1 cellular context compared by ENCODE assay signal in the genomic region with DNA sequence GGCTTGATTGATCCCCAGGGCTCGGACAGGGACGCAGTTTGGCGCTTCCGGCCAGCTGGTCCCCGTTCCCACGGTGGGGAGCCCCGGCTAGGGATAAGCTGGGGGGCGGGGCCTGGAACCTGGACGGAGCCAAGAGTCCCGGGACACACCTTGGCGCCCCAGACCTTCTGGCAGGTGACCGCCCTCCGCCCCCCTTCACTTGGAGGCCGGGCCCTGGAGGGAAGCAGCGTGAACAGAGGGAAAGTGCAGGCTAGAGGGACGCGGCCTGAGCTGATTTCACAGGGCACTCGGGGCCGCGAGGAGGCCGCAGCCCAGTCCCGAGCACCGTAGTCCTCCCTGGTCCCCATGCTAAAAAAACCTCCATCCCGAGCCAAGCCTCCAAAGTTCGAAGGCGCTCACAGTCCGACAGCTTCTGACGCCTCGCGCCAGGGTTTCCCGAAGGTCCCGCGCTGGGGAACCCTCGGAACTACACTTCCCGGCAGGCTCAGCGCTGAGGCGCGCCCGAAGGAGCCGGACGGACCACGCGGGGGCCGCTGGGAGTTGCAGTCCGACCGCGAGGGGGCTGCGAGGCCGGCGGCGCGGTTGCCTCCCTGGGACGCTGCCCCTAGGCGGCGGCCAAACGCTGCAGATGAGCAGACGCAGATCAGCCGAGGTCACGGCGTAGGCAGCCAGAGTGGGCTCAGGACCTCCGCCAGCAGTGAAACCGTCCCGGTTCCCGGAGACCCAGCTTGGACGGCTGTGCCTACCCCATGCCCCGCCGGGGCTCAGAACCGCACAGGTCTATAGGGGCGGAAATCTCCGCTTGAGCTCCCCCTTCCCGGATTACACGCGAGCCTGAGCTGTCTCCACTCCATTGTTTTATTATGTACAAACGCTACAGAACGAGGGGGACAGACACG.
TF ChIP-seq lines count a peak whose summit lies in the region.

A gene with protein sequence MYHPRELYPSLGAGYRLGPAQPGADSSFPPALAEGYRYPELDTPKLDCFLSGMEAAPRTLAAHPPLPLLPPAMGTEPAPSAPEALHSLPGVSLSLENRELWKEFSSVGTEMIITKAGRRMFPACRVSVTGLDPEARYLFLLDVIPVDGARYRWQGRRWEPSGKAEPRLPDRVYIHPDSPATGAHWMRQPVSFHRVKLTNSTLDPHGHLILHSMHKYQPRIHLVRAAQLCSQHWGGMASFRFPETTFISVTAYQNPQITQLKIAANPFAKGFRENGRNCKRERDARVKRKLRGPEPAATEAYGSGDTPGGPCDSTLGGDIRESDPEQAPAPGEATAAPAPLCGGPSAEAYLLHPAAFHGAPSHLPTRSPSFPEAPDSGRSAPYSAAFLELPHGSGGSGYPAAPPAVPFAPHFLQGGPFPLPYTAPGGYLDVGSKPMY (minus strand): TSS at position 451 of the 899 bp plus-strand sequence. CDS start 731 bp downstream, outside the sequence.

TF ChIP-seq in K562, 482 proteins besides CTCF, POLR2A, EP300 and RAD21 (continued from another document and continues in another):
- TF ChIP-seq, protein P1, sequence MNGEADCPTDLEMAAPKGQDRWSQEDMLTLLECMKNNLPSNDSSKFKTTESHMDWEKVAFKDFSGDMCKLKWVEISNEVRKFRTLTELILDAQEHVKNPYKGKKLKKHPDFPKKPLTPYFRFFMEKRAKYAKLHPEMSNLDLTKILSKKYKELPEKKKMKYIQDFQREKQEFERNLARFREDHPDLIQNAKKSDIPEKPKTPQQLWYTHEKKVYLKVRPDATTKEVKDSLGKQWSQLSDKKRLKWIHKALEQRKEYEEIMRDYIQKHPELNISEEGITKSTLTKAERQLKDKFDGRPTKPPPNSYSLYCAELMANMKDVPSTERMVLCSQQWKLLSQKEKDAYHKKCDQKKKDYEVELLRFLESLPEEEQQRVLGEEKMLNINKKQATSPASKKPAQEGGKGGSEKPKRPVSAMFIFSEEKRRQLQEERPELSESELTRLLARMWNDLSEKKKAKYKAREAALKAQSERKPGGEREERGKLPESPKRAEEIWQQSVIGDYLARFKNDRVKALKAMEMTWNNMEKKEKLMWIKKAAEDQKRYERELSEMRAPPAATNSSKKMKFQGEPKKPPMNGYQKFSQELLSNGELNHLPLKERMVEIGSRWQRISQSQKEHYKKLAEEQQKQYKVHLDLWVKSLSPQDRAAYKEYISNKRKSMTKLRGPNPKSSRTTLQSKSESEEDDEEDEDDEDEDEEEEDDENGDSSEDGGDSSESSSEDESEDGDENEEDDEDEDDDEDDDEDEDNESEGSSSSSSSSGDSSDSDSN (IDR thresholded peaks at IDR 0.05; ENCODE audit: borderline replicate concordance in 1 of 2, low read depth in 2 of 2, low read length in 2 of 2) = peak; percentile 31 to 67; a peak in 1 of 4 replicates
- TF ChIP-seq HMG20A (CRISPR knock-in tag; conservative IDR thresholded peaks at IDR 0.05) (no peak), SRSF1 (IDR thresholded peaks at IDR 0.05; ENCODE audit: low read depth, low read length) (no peak), ZNF780A (CRISPR knock-in tag; IDR thresholded peaks at IDR 0.05) (no peak), POLR2B (IDR thresholded peaks at IDR 0.05; ENCODE audit: low read depth, partially characterized antibody) (peak; percentile 65), EGR1 (conservative IDR thresholded peaks at IDR 0.05) (no peak), PHF21A (IDR thresholded peaks at IDR 0.05; ENCODE audit: borderline replicate concordance, low read depth) (peak; percentile 70), TBL1XR1 (IDR thresholded peaks at IDR 0.05; ENCODE audit: low read length in 2 of 2) (peak; percentile 54 to 61; a peak in 1 of 4 replicates), FUS (optimal IDR thresholded peaks at IDR 0.05; ENCODE audit: low read depth, low read length) (no peak), HDAC2 (IDR thresholded peaks at IDR 0.05) (no peak), RHOXF2B (CRISPR knock-in tag; conservative IDR thresholded peaks at IDR 0.05) (no peak), MEF2D (tag; conservative IDR thresholded peaks at IDR 0.05; ENCODE audit: low read depth) (no peak), ZNF175 (CRISPR knock-in tag; IDR thresholded peaks at IDR 0.05; ENCODE audit: low read depth) (peak; percentile 92), ZNF24 (IDR thresholded peaks at IDR 0.05) (no peak), ARHGAP35 (IDR thresholded peaks at IDR 0.05; ENCODE audit: partially characterized antibody) (no peak), TGIF2 (CRISPR knock-in tag; IDR thresholded peaks at IDR 0.05) (no peak), HOXB6 (CRISPR knock-in tag; IDR thresholded peaks at IDR 0.05; ENCODE audit: borderline replicate concordance) (no peak), HDGF (IDR thresholded peaks at IDR 0.05) (no peak), CCNT2 (IDR thresholded peaks at IDR 0.05; ENCODE audit: borderline replicate concordance, extremely low read depth, insufficient read length, low read depth, low read length) (peak; percentile 88), ZNF551 (CRISPR knock-in tag; IDR thresholded peaks at IDR 0.05) (no peak), SAP30 (IDR thresholded peaks at IDR 0.05; ENCODE audit: borderline replicate concordance, insufficient read depth, low read depth, low read length, poor library complexity, severe bottlenecking) (peak; percentile 40), ZNF41 (CRISPR knock-in tag; conservative IDR thresholded peaks at IDR 0.05) (no peak), MEF2A (IDR thresholded peaks at IDR 0.05; ENCODE audit: control insufficient read depth, low read depth, low read length) (no peak), SAFB (IDR thresholded peaks at IDR 0.05; ENCODE audit: borderline replicate concordance, low read depth, low read length) (peak; percentile 46; the same call in 1 of the 2 replicates), ZFP36 (IDR thresholded peaks at IDR 0.05; ENCODE audit: low read depth, low read length, partially characterized antibody) (peak; percentile 43), ZSCAN29 (IDR thresholded peaks at IDR 0.05) (peak; percentile 99), SMAD3 (CRISPR knock-in tag; conservative IDR thresholded peaks at IDR 0.05) (no peak), CBX2 (IDR thresholded peaks at IDR 0.05; ENCODE audit: insufficient read depth, low read length, poor library complexity, severe bottlenecking) (no peak), NR1H2 (CRISPR knock-in tag; IDR thresholded peaks at IDR 0.05) (no peak), KDM4B (IDR thresholded peaks at IDR 0.05; ENCODE audit: borderline replicate concordance in 2 of 2, low read depth in 1 of 2) (no peak; a peak in 1 of 4 replicates), ZNF445 (CRISPR knock-in tag; IDR thresholded peaks at IDR 0.05; ENCODE audit: low read depth) (no peak), HIVEP1 (CRISPR knock-in tag; IDR thresholded peaks at IDR 0.05) (no peak), ZNF324 (CRISPR knock-in tag; IDR thresholded peaks at IDR 0.05) (no peak), FOXK1 (CRISPR knock-in tag; IDR thresholded peaks at IDR 0.05; ENCODE audit: borderline replicate concordance) (0 out of 2 replicates have a peak, but pooled peaks have one; percentile 26), ZNF212 (CRISPR knock-in tag; IDR thresholded peaks at IDR 0.05) (no peak), HNRNPUL1 (IDR thresholded peaks at IDR 0.05; ENCODE audit: low read length) (no peak), ZNF239 (CRISPR knock-in tag; IDR thresholded peaks at IDR 0.05) (no peak), HDAC1 (IDR thresholded peaks at IDR 0.05) (no peak), MTA2 (IDR thresholded peaks at IDR 0.05; ENCODE audit: low read depth) (no peak), HDAC6 (IDR thresholded peaks at IDR 0.05; ENCODE audit: low read depth, low read length) (no peak)
- TF ChIP-seq, protein P2, sequence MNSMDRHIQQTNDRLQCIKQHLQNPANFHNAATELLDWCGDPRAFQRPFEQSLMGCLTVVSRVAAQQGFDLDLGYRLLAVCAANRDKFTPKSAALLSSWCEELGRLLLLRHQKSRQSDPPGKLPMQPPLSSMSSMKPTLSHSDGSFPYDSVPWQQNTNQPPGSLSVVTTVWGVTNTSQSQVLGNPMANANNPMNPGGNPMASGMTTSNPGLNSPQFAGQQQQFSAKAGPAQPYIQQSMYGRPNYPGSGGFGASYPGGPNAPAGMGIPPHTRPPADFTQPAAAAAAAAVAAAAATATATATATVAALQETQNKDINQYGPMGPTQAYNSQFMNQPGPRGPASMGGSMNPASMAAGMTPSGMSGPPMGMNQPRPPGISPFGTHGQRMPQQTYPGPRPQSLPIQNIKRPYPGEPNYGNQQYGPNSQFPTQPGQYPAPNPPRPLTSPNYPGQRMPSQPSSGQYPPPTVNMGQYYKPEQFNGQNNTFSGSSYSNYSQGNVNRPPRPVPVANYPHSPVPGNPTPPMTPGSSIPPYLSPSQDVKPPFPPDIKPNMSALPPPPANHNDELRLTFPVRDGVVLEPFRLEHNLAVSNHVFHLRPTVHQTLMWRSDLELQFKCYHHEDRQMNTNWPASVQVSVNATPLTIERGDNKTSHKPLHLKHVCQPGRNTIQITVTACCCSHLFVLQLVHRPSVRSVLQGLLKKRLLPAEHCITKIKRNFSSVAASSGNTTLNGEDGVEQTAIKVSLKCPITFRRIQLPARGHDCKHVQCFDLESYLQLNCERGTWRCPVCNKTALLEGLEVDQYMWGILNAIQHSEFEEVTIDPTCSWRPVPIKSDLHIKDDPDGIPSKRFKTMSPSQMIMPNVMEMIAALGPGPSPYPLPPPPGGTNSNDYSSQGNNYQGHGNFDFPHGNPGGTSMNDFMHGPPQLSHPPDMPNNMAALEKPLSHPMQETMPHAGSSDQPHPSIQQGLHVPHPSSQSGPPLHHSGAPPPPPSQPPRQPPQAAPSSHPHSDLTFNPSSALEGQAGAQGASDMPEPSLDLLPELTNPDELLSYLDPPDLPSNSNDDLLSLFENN (IDR thresholded peaks at IDR 0.05; ENCODE audit: low read depth in 2 of 2, low read length in 2 of 2) = peak; percentile 20 to 54; a peak in 1 of 4 replicates
- TF ChIP-seq, protein P3, sequence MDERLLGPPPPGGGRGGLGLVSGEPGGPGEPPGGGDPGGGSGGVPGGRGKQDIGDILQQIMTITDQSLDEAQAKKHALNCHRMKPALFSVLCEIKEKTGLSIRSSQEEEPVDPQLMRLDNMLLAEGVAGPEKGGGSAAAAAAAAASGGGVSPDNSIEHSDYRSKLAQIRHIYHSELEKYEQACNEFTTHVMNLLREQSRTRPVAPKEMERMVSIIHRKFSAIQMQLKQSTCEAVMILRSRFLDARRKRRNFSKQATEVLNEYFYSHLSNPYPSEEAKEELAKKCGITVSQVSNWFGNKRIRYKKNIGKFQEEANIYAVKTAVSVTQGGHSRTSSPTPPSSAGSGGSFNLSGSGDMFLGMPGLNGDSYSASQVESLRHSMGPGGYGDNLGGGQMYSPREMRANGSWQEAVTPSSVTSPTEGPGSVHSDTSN (CRISPR knock-in tag; IDR thresholded peaks at IDR 0.05; ENCODE audit: low read depth) = no peak
- TF ChIP-seq, protein P3 (tag; conservative IDR thresholded peaks at IDR 0.05; ENCODE audit: low read depth) = no peak
- TF ChIP-seq, protein P4, sequence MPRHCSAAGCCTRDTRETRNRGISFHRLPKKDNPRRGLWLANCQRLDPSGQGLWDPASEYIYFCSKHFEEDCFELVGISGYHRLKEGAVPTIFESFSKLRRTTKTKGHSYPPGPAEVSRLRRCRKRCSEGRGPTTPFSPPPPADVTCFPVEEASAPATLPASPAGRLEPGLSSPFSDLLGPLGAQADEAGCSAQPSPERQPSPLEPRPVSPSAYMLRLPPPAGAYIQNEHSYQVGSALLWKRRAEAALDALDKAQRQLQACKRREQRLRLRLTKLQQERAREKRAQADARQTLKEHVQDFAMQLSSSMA (CRISPR knock-in tag; IDR thresholded peaks at IDR 0.05) = no peak
- TF ChIP-seq, protein P5, sequence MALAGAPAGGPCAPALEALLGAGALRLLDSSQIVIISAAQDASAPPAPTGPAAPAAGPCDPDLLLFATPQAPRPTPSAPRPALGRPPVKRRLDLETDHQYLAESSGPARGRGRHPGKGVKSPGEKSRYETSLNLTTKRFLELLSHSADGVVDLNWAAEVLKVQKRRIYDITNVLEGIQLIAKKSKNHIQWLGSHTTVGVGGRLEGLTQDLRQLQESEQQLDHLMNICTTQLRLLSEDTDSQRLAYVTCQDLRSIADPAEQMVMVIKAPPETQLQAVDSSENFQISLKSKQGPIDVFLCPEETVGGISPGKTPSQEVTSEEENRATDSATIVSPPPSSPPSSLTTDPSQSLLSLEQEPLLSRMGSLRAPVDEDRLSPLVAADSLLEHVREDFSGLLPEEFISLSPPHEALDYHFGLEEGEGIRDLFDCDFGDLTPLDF (CRISPR knock-in tag; IDR thresholded peaks at IDR 0.05) = peak; percentile 66; the same call in 1 of the 2 replicates
- TF ChIP-seq, protein P6, sequence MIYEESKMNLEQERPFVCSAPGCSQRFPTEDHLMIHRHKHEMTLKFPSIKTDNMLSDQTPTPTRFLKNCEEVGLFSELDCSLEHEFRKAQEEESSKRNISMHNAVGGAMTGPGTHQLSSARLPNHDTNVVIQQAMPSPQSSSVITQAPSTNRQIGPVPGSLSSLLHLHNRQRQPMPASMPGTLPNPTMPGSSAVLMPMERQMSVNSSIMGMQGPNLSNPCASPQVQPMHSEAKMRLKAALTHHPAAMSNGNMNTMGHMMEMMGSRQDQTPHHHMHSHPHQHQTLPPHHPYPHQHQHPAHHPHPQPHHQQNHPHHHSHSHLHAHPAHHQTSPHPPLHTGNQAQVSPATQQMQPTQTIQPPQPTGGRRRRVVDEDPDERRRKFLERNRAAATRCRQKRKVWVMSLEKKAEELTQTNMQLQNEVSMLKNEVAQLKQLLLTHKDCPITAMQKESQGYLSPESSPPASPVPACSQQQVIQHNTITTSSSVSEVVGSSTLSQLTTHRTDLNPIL (CRISPR knock-in tag; IDR thresholded peaks at IDR 0.05) = no peak
- TF ChIP-seq, protein P7, sequence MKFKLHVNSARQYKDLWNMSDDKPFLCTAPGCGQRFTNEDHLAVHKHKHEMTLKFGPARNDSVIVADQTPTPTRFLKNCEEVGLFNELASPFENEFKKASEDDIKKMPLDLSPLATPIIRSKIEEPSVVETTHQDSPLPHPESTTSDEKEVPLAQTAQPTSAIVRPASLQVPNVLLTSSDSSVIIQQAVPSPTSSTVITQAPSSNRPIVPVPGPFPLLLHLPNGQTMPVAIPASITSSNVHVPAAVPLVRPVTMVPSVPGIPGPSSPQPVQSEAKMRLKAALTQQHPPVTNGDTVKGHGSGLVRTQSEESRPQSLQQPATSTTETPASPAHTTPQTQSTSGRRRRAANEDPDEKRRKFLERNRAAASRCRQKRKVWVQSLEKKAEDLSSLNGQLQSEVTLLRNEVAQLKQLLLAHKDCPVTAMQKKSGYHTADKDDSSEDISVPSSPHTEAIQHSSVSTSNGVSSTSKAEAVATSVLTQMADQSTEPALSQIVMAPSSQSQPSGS (CRISPR knock-in tag; IDR thresholded peaks at IDR 0.05) = no peak
- TF ChIP-seq, protein P8, sequence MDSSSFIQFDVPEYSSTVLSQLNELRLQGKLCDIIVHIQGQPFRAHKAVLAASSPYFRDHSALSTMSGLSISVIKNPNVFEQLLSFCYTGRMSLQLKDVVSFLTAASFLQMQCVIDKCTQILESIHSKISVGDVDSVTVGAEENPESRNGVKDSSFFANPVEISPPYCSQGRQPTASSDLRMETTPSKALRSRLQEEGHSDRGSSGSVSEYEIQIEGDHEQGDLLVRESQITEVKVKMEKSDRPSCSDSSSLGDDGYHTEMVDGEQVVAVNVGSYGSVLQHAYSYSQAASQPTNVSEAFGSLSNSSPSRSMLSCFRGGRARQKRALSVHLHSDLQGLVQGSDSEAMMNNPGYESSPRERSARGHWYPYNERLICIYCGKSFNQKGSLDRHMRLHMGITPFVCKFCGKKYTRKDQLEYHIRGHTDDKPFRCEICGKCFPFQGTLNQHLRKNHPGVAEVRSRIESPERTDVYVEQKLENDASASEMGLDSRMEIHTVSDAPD (CRISPR knock-in tag; IDR thresholded peaks at IDR 0.05) = no peak
